8 cellular contexts compared by ENCODE assay signal in the genomic region with DNA sequence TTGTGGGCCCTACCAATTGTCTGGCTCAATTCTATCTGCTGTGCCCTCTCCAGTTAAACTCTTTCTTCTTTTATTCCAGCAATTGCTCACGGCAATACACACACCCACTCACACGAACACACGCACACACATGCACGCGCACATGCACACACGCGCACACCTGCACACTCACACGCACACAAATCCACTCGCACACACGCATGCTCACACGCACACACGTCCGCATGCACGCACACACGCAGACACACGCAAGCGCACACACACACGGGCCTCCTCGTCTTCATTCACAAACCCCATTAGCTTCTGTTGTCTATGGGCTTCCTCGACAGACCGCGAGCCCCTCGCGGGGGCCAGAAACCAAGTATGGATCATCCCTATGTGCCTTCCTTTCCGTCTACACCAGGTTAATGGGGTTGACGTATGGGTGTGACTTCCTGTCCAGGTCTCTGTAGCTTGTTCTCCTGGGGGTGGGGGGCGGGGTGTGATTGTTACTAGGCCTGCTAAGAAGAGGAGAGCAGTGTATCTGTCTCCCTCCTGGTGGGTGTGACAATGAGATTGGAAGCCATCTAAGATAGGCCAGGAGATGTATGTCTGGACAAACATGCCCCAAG. TPM values are rescaled to one million over a fixed set of nuclear protein-coding genes. Genes with fewer than 3 reads are reported as not detected.
DNase-seq lines count a peak whose midpoint lies in the region; ATAC-seq and TF ChIP-seq lines count a peak whose summit lies in the region.

No MANE protein-coding gene starts in this region.

- H3K27me3 Mint-ChIP-seq in T-helper 17 cell = no peaks in the 10 kb centered on the region

- peak overlapping the region; percentile 28 for H3K4me3 Mint-ChIP-seq in T-helper 17 cell

- no peak for TF ChIP-seq POLR2A in prostate gland (IDR thresholded peaks at IDR 0.05)

- H3K9me3 ChIP-seq in T-helper 17 cell (ENCODE audit: control insufficient read depth, low read length, poor library complexity, severe bottlenecking) = no peaks in the 10 kb centered on the region
- H3K9me3 ChIP-seq in prostate gland = no peaks in the 10 kb centered on the region

- H3K27ac ChIP-seq in prostate gland = peak overlapping the region; percentile 99 to 100

- ATAC-seq in T-helper 17 cell (no peak), HG02970 (IDR thresholded peaks at IDR 0.05; ENCODE audit: low FRiP score, unreplicated experiment) (no peak)

- peaks cover 22% of the 10 kb centered on the region for H3K4me1 Mint-ChIP-seq in T-helper 17 cell

- intact Hi-C loops in prostate gland (cut with DNase I) = loop anchor here (2.0 kb wide), 2 partner anchors 21 to 27 kb away; a partner anchor contains a TSS

- H3K4me3 ChIP-seq in fibroblast of the aortic adventitia (ENCODE audit: low read depth, low read length) = peak overlapping the region; percentile 72
- peak overlapping the region; percentile 47 to 48 for H3K4me3 ChIP-seq in prostate gland

- no peaks in the 10 kb centered on the region for H3K36me3 ChIP-seq in prostate gland

- no peaks in the 10 kb centered on the region for H3K36me3 Mint-ChIP-seq in T-helper 17 cell (ENCODE audit: low read depth)

- TF ChIP-seq CTCF in fibroblast of the aortic adventitia (IDR thresholded peaks at IDR 0.05; ENCODE audit: insufficient read depth, low read length) (no peak), prostate gland (IDR thresholded peaks at IDR 0.05) (no peak)

- peaks cover 15% of the 10 kb centered on the region for H3K4me1 ChIP-seq in prostate gland (replicated peaks)

- no peaks in the 10 kb centered on the region for H3K27me3 ChIP-seq in prostate gland (replicated peaks; ENCODE audit: insufficient read depth)

- H3K27ac Mint-ChIP-seq in T-helper 17 cell = peak overlapping the region; percentile 56

- peak; percentile 43 for DNase-seq in DMS153 (lab: John Stamatoyannopoulos, UW)
- DNase-seq in T-helper 17 cell = no peak
- peak; percentile 13 for DNase-seq in fibroblast of the aortic adventitia (ENCODE audit: low read depth)
- no peak for DNase-seq in prostate gland (ENCODE audit: low spot score)
- no peak for DNase-seq in NCI-H510A (lab: John Stamatoyannopoulos, UW)
- no peak for DNase-seq in DMS79 treated with DMSO at 0.1 percent for 48 hours (lab: John Stamatoyannopoulos, UW)
- no peak for DNase-seq in epidermal melanocyte (ENCODE audit: insufficient read length, low spot score)

- 40% methylated on average over 27 of the region's 27 CpGs for WGBS in prostate gland

RNA-seq across cellular contexts. Expression of a gene that starts 0.7 kb away (rescaled TPM):
- total RNA-seq in T-helper 17 cell (under 1 TPM in 1 of 2 donors, not detected in 1; 0.26 TPM), fibroblast of the aortic adventitia (ENCODE audit: low replicate concordance) (2.5 and 3.2 TPM in 2 replicates), prostate gland (10 to 100 TPM in 1 of 2 donors, 1 to 10 TPM in 1; 9.8 to 13.9 TPM)

RNA-seq across cellular contexts. Expression of a gene that starts 1.8 kb away (rescaled TPM):
- total RNA-seq in T-helper 17 cell (10 to 100 TPM; 22.5 to 22.8 TPM), fibroblast of the aortic adventitia (ENCODE audit: low replicate concordance) (22.3 and 45.5 TPM in 2 replicates), prostate gland (10 to 100 TPM; 54.2 to 54.8 TPM)

RNA-seq across cellular contexts. Expression of a gene that starts 27.7 kb away (rescaled TPM):
- total RNA-seq in T-helper 17 cell (10 to 100 TPM; 12.6 to 13.2 TPM), fibroblast of the aortic adventitia (ENCODE audit: low replicate concordance) (9.8 and 16.6 TPM in 2 replicates), prostate gland (100 to 1,000 TPM in 1 of 2 donors, 10 to 100 TPM in 1; 23.5 to 125 TPM)

RNA-seq across cellular contexts. Expression of a gene that starts 53.2 kb away (rescaled TPM):
- total RNA-seq in T-helper 17 cell = 1 to 10 TPM; 6.4 to 7.5 TPM
- total RNA-seq in fibroblast of the aortic adventitia (ENCODE audit: low replicate concordance) = 33.0 and 35.6 TPM in 2 replicates
- total RNA-seq in prostate gland = 100 to 1,000 TPM in 1 of 2 donors, 10 to 100 TPM in 1; 74.6 to 114 TPM

Comparison
In these comparisons a context has a peak if more than half of its experiments do, and no peak if none do; other contexts are left out.
1. DNase-seq: peak in DMS153 (single experiment) and fibroblast of the aortic adventitia (single experiment); none in T-helper 17 cell (0 of 3), prostate gland (single experiment), NCI-H510A (single experiment), DMS79 treated with DMSO at 0.1 percent for 48 hours (single experiment) and epidermal melanocyte (single experiment).